34 cellular contexts compared by ENCODE assay signal in the genomic region with DNA sequence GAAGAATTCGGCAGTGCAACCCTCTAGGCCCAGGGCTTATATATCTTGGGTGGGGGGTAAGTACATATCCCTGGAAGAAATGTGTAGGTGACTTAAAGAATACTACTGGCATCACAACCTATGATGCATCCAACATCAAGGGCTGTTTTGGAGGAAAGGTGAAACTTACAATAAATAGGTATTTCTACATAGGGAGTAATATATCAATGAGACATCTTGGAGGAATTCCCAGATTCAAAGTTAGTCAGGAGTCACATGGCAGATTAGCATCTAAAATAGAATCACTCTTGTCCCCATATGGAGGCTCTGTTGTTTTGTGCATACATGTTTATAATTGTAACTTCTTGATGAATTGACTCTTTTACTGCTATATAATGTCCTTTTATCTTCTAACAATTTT.
"Had no signal": no experiment of that assay in that cellular context is flagged by ENCODE, and none has a peak within 500 bp of the region (broad histone marks: within the 10 kb centered on the region; RNA-seq: fewer than 3 reads in every experiment).

No MANE protein-coding gene starts in this region.

- H3K4me3 Mint-ChIP-seq: activated CD4-positive, alpha-beta memory T cell treated with anti-CD3 and anti-CD28 coated beads for 36 hours; activated CD4-positive, alpha-beta T cell treated with anti-CD3 and anti-CD28 coated beads, Interleukin-2, amount 10 ng/mL, durations not matched to agents 24 days and 14 days; activated naive CD4-positive, alpha-beta T cell treated with anti-CD3 and anti-CD28 coated beads for 36 hours; activated naive CD8-positive, alpha-beta T cell treated with anti-CD3 and anti-CD28 coated beads for 36 hours; activated T-helper 1 cell treated with anti-CD3 and anti-CD28 coated beads, Interleukin-12 subunit alpha, Interleukin-12 subunit beta, Interleukin-2, Interleukin-4 antibody, amounts not matched to agents 30 ng/mL and 10 ng/mL and 1 ng/mL, durations not matched to agents 14 hours and 24 hours and 36 hours; effector memory CD8-positive, alpha-beta T cell; immature natural killer cell; mesothelial cell of epicardium; naive B cell; neural crest cell; stimulated activated effector memory CD8-positive, alpha-beta T cell treated with anti-CD3 and anti-CD28 coated beads, Interleukin-12 subunit alpha, Interleukin-12 subunit beta, amount 100 ng/mL, for 72 hours; stimulated activated naive CD8-positive, alpha-beta T cell treated with anti-CD3 and anti-CD28 coated beads, Interleukin-15, Interleukin-2, amounts not matched to agents 100 ng/mL and 50 ng/mL, for 24 hours; T-helper 17 cell had no signal

- ATAC-seq: effector memory CD8-positive, alpha-beta T cell; left colon; right cardiac atrium; stimulated activated effector memory CD8-positive, alpha-beta T cell treated with anti-CD3 and anti-CD28 coated beads, Interleukin-12 subunit alpha, Interleukin-12 subunit beta, amount 100 ng/mL, for 72 hours; T-helper 17 cell had no signal

- H3K36me3 Mint-ChIP-seq: activated CD4-positive, alpha-beta memory T cell treated with anti-CD3 and anti-CD28 coated beads for 36 hours; activated naive CD8-positive, alpha-beta T cell treated with anti-CD3 and anti-CD28 coated beads for 36 hours; immature natural killer cell; mesothelial cell of epicardium; naive B cell; stimulated activated effector memory CD8-positive, alpha-beta T cell treated with anti-CD3 and anti-CD28 coated beads, Interleukin-12 subunit alpha, Interleukin-12 subunit beta, amount 100 ng/mL, for 72 hours had no signal

- H3K27ac ChIP-seq: brain microvascular endothelial cell, esophagus muscularis mucosa, parathyroid adenoma, upper lobe of left lung, vagina had no signal

- H3K27ac Mint-ChIP-seq: activated CD4-positive, alpha-beta memory T cell treated with anti-CD3 and anti-CD28 coated beads for 36 hours; activated CD4-positive, alpha-beta T cell treated with anti-CD3 and anti-CD28 coated beads, Interleukin-2, amount 10 ng/mL, durations not matched to agents 24 days and 14 days; activated naive CD4-positive, alpha-beta T cell treated with anti-CD3 and anti-CD28 coated beads for 36 hours; activated naive CD8-positive, alpha-beta T cell treated with anti-CD3 and anti-CD28 coated beads for 36 hours; activated T-helper 1 cell treated with anti-CD3 and anti-CD28 coated beads, Interleukin-12 subunit alpha, Interleukin-12 subunit beta, Interleukin-2, Interleukin-4 antibody, amounts not matched to agents 30 ng/mL and 10 ng/mL and 1 ng/mL, durations not matched to agents 14 hours and 24 hours and 36 hours; effector memory CD8-positive, alpha-beta T cell; immature natural killer cell; mesothelial cell of epicardium; naive B cell; stimulated activated effector memory CD8-positive, alpha-beta T cell treated with anti-CD3 and anti-CD28 coated beads, Interleukin-12 subunit alpha, Interleukin-12 subunit beta, amount 100 ng/mL, for 72 hours; stimulated activated naive CD8-positive, alpha-beta T cell treated with anti-CD3 and anti-CD28 coated beads, Interleukin-15, Interleukin-2, amounts not matched to agents 100 ng/mL and 50 ng/mL, for 24 hours; T-helper 17 cell had no signal

- H3K27me3 Mint-ChIP-seq: activated CD4-positive, alpha-beta memory T cell treated with anti-CD3 and anti-CD28 coated beads for 36 hours; activated CD4-positive, alpha-beta T cell treated with anti-CD3 and anti-CD28 coated beads, Interleukin-2, amount 10 ng/mL, durations not matched to agents 24 days and 14 days; activated naive CD8-positive, alpha-beta T cell treated with anti-CD3 and anti-CD28 coated beads for 36 hours; effector memory CD8-positive, alpha-beta T cell; naive B cell; stimulated activated naive CD8-positive, alpha-beta T cell treated with anti-CD3 and anti-CD28 coated beads, Interleukin-15, Interleukin-2, amounts not matched to agents 100 ng/mL and 50 ng/mL, for 24 hours; T-helper 17 cell had no signal

- H3K36me3 ChIP-seq: brain microvascular endothelial cell, esophagus muscularis mucosa, upper lobe of left lung, vagina had no signal

- H3K4me1 Mint-ChIP-seq: activated CD4-positive, alpha-beta T cell treated with anti-CD3 and anti-CD28 coated beads, Interleukin-2, amount 10 ng/mL, durations not matched to agents 24 days and 14 days; activated naive CD8-positive, alpha-beta T cell treated with anti-CD3 and anti-CD28 coated beads for 36 hours; immature natural killer cell; mesothelial cell of epicardium; naive B cell; neural crest cell; stimulated activated effector memory CD8-positive, alpha-beta T cell treated with anti-CD3 and anti-CD28 coated beads, Interleukin-12 subunit alpha, Interleukin-12 subunit beta, amount 100 ng/mL, for 72 hours; T-helper 17 cell had no signal

- H3K4me1 ChIP-seq: esophagus muscularis mucosa, parathyroid adenoma, upper lobe of left lung, vagina had no signal

- H3K9me3 ChIP-seq: esophagus muscularis mucosa, upper lobe of left lung, vagina had no signal

- H3K4me3 ChIP-seq: esophagus muscularis mucosa, upper lobe of left lung, vagina had no signal

- DNase-seq: activated CD4-positive, alpha-beta memory T cell treated with anti-CD3 and anti-CD28 coated beads for 36 hours; activated CD4-positive, alpha-beta T cell treated with anti-CD3 and anti-CD28 coated beads, Interleukin-2, amount 10 ng/mL, durations not matched to agents 24 days and 14 days; activated CD4-positive, CD25-positive, alpha-beta regulatory T cell treated with anti-CD3 and anti-CD28 coated beads, Interleukin-2, amount 50 U/mL, for 72 hours; activated CD8-positive, alpha-beta memory T cell treated with anti-CD3 and anti-CD28 coated beads, Interleukin-2, amount 50 U/mL, for 4 hours; activated effector memory CD4-positive, alpha-beta T cell treated with anti-CD3 and anti-CD28 coated beads, Interleukin-2, amount 50 U/mL, for 16 hours; activated naive CD4-positive, alpha-beta T cell treated with anti-CD3 and anti-CD28 coated beads for 36 hours; activated naive CD8-positive, alpha-beta T cell treated with anti-CD3 and anti-CD28 coated beads for 36 hours; activated T-cell treated with anti-CD3 and anti-CD28 coated beads, Interleukin-2, amount 50 U/mL, for 1 hour; amniotic stem cell; brain microvascular endothelial cell; caudate nucleus; cortex of kidney; effector memory CD8-positive, alpha-beta T cell; head of caudate nucleus; hypothalamus; immature natural killer cell; kidney; left colon; naive B cell; nucleus accumbens; right cardiac atrium; stimulated activated CD4-positive, alpha-beta T cell treated with anti-CD3 and anti-CD28 coated beads, Interleukin-4, amount 100 ng/mL, for 24 hours; substantia nigra; T-helper 17 cell; T1000; upper lobe of left lung had no signal
